8 cellular contexts compared by ENCODE assay signal in the genomic region with DNA sequence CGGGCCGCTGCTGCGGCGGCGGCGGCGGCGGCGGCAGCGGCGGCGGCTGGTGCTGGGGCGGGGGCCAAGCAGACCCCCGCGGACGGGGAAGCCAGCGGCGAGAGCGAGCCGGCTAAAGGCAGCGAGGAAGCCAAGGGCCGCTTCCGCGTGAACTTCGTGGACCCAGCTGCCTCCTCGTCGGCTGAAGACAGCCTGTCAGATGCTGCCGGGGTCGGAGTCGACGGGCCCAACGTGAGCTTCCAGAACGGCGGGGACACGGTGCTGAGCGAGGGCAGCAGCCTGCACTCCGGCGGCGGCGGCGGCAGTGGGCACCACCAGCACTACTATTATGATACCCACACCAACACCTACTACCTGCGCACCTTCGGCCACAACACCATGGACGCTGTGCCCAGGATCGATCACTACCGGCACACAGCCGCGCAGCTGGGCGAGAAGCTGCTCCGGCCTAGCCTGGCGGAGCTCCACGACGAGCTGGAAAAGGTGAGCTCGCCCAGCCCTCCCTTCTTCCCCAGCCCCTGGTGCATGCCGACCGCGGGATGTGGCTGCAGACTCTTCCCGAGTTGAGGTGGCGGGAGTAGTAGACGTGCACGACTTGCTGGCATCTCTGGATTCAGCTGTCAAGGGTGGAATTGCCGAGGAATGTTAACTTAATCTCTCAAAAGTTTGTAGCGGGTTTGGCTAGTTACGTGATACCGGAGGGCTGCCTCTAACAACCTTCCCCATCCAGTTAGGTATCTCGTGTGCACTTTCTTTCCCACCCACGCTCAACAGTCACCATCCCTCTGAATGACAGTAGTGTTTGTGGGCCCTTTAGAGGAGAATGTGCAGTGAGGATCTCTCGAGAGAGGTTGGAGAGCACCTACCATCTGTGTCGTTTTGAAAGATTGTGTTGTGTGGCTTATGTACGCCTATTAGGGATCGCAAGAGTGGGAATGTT. TPM values are rescaled to one million over a fixed set of nuclear protein-coding genes. Genes with fewer than 3 reads are reported as not detected.
DNase-seq lines count a peak whose midpoint lies in the region; ATAC-seq and TF ChIP-seq lines count a peak whose summit lies in the region.

No MANE protein-coding gene starts in this region.

- no peaks in the 10 kb centered on the region for H3K9me3 ChIP-seq in Caco-2

- peaks cover 19% of the 10 kb centered on the region for H3K36me3 Mint-ChIP-seq in Caco-2 (ENCODE audit: insufficient read depth, unreplicated experiment)

- DNase-seq in Caco-2 (peak; percentile 31 to 44), HuH-7 (ENCODE audit: low spot score) (peak; percentile 14), kidney glomerular epithelial cell (lab: John Stamatoyannopoulos, UW) (peak; percentile 20), KG1 (lab: John Stamatoyannopoulos, UW) (no peak)
- DNase-seq in activated CD4-positive, CD25-positive, alpha-beta regulatory T cell (lab: John Stamatoyannopoulos, UW) = peak; percentile 16 to 25 (median 22)
- peak; percentile 35 for DNase-seq in central memory CD4-positive, alpha-beta T cell
- DNase-seq in stimulated activated CD4-positive, alpha-beta T cell treated with anti-CD3 and anti-CD28 coated beads, Interleukin-1b, Interleukin-23, amount 100 ng/mL, for 24 hours (ENCODE audit: low read depth in 4 of 4, low spot score in 1 of 4) = peak; percentile 14 to 28 (median 19)

- H3K4me1 ChIP-seq in Caco-2 = peaks cover 15% of the 10 kb centered on the region; the same call in 1 of the 2 replicates

- H3K36me3 ChIP-seq in Caco-2 (ENCODE audit: control insufficient read depth, insufficient read depth, low read length) = no peaks in the 10 kb centered on the region; the same call in 1 of the 2 replicates

- peak overlapping the region; percentile 97 for H3K4me3 ChIP-seq in Caco-2 (ENCODE audit: low read depth, low read length)

- H3K4me3 Mint-ChIP-seq in Caco-2 (ENCODE audit: unreplicated experiment) = peak overlapping the region; percentile 87

- BruUV-seq in Caco-2 (replicated peaks; lab: Mats Ljungman, UMichigan) = no TSS peak

- CTCF ChIA-PET in Caco-2 (lab: Charles Lee) = interaction anchor here (0.6 to 1.3 kb wide), 3 partner anchors 16 to 199 kb away, joined by 3 to 4 read pairs (median 3); no protein-coding TSS in a partner anchor

- peaks cover 41% of the 10 kb centered on the region for H3K4me1 Mint-ChIP-seq in Caco-2 (ENCODE audit: low read depth, unreplicated experiment)

- H3K9me3 Mint-ChIP-seq in Caco-2 (ENCODE audit: unreplicated experiment) = peaks cover 15% of the 10 kb centered on the region

- intact Hi-C loops in Caco-2 (cut with micrococcal nuclease; ENCODE audit: unreplicated experiment) = loop anchor here (1.0 to 10.0 kb wide), 4 partner anchors 70 to 522 kb away; no protein-coding TSS in a partner anchor

- peak; percentile 9 for ATAC-seq in GM21447 (IDR thresholded peaks at IDR 0.05; ENCODE audit: unreplicated experiment)

- no peaks in the 10 kb centered on the region for H3K27me3 Mint-ChIP-seq in Caco-2 (ENCODE audit: insufficient read depth, unreplicated experiment)

- POLR2A ChIA-PET in Caco-2 (lab: Charles Lee) = no interaction called here

- TF ChIP-seq CTCF in Caco-2 (IDR thresholded peaks at IDR 0.05; ENCODE audit: insufficient read depth in 1 of 2, low read depth in 1 of 2, low read length in 1 of 2, severe bottlenecking in 1 of 2, unreplicated experiment in 1 of 2) = no peak

- H3K27me3 ChIP-seq in Caco-2 (replicated peaks; ENCODE audit: control insufficient read depth, insufficient read depth, low read length) = no peaks in the 10 kb centered on the region

- peak overlapping the region; percentile 39 for H3K27ac Mint-ChIP-seq in Caco-2 (ENCODE audit: unreplicated experiment)

RNA-seq across cellular contexts. Expression of a gene that starts 0.9 kb away (rescaled TPM):
- 85.2 and 87.8 TPM in 2 replicates for total RNA-seq in Caco-2 (2022)
